ENCODE assay signal across 10 cellular contexts in the genomic region with DNA sequence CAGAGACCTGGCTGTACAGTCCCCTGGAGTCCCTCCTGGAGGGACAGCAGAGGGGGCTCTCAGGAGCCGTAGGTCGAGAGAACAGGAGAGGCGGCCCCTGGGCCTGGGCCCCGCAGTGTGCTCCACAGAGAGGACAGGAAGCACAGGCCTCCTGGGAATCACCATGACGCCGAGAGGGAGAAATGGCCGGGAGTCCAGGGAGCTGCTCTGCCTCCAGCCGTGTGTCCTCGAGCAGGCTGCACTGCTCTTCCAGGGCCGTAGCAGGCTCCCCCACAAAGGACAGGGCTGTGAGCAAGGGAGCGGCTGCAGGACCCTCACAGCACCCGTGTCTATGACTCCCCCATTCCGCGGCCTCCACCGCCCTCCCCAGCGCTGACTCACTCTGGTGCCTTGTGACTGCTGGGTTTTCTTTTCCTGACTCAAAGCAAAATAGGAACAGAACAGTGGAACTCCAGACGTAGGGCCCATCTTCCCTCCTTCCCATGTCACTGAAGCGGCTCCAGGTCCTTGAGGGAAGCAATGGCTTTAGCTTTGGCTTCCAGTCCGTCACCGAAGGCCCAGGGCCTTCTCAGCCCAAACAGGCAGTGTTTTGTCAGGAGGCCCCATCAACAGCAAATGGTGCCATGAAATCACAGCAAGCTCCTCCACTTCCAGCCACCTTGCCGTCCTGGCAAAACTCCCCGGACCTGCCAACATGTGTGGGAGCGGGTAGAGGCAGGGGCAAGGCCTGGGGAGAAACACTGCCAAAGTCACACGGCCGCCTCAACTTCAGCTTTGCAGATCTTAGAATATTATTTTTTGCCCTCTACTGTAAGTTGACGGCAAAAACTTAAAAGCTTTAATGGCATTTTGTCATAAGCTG.
DNase-seq lines count a peak whose midpoint lies in the region; TF ChIP-seq lines count a peak whose summit lies in the region.
"Had no signal": no experiment of that assay in that cellular context is flagged by ENCODE, and none has a peak within 500 bp of the region (broad histone marks: within the 10 kb centered on the region; RNA-seq: fewer than 3 reads in every experiment).

No MANE protein-coding gene starts in this region.

- no peak overlapping the region for H2AFZ ChIP-seq in mesenchymal stem cell (ENCODE audit: low read depth, low read length)

- peak overlapping the region; percentile 62 for H2AK5ac ChIP-seq in mesenchymal stem cell (ENCODE audit: low read length, severe bottlenecking)

- H3K9me3 ChIP-seq in duodenal mucosa (ENCODE audit: control insufficient read depth in 1 of 2, low read length in 2 of 2) (no peaks in the 10 kb centered on the region), mesenchymal stem cell (ENCODE audit: control insufficient read depth, low read length) (no peaks in the 10 kb centered on the region), thyroid gland (no peaks in the 10 kb centered on the region)

- H3K4me3 ChIP-seq in duodenal mucosa (ENCODE audit: low read depth in 1 of 2, low read length in 2 of 2) (no peak overlapping the region), mesenchymal stem cell (ENCODE audit: insufficient read depth in 1 of 2, low read depth in 1 of 2, low read length in 2 of 2) (no peak overlapping the region), thyroid gland (replicated peaks in 1 of 3) (no peak overlapping the region)

- intact Hi-C loops in thyroid gland (cut with DNase I) = no loop called here

- H2BK12ac ChIP-seq in mesenchymal stem cell (ENCODE audit: low read length in 2 of 2) = peak overlapping the region; percentile 14 to 85

- TF ChIP-seq POLR2A in thyroid gland (IDR thresholded peaks at IDR 0.05) = no peak

- peak overlapping the region; percentile 43 for H3K27ac ChIP-seq in duodenal mucosa (ENCODE audit: low read depth, low read length)
- peak overlapping the region; percentile 56 for H3K27ac ChIP-seq in mesenchymal stem cell (ENCODE audit: low read length, poor library complexity, severe bottlenecking)
- peak overlapping the region in 2 of 3 donors; percentile 24 to 43 for H3K27ac ChIP-seq in thyroid gland
- H3K27ac ChIP-seq: VCaP had no signal

- H4K8ac ChIP-seq in mesenchymal stem cell (ENCODE audit: low read length) = peak overlapping the region; percentile 69

- H3K14ac ChIP-seq in mesenchymal stem cell (ENCODE audit: low read length in 2 of 2) = peak overlapping the region in 1 of 2 experiments; percentile 78

- in situ Hi-C loops in G401 (cut with HindIII; ENCODE audit: low sequenced_read_pairs) = no loop called here

- peak overlapping the region; percentile 25 for H2BK5ac ChIP-seq in mesenchymal stem cell (ENCODE audit: low read depth, low read length, poor library complexity, severe bottlenecking)

- peak overlapping the region; percentile 30 for H3K4me2 ChIP-seq in mesenchymal stem cell (ENCODE audit: low read length, poor library complexity, severe bottlenecking)

- no peak overlapping the region for H3K23ac ChIP-seq in mesenchymal stem cell (ENCODE audit: low read length in 2 of 2)

- peak overlapping the region; percentile 35 for H2BK15ac ChIP-seq in mesenchymal stem cell (ENCODE audit: low read depth, poor library complexity, severe bottlenecking)

- 75% methylated on average over 26 of the region's 26 CpGs for WGBS in mesenchymal stem cell
- 85% methylated on average over 23 to 26 of the region's 26 CpGs for WGBS in thyroid gland, 2 donors

- DNase-seq in M059J (ENCODE audit: low read depth) (peak; percentile 28), mesenchymal stem cell (peak; percentile 82), thyroid gland (no peak), GOT3 (lab: John Stamatoyannopoulos, UW) (no peak), T-helper 9 cell (no peak), G401 (ENCODE audit: low spot score) (no peak)
- DNase-seq in activated CD4-positive, alpha-beta T cell treated with anti-CD3 and anti-CD28 coated beads for 1 hour = no peak
- DNase-seq: stimulated activated CD4-positive, alpha-beta T cell treated with anti-CD3 and anti-CD28 coated beads, Interleukin-4, amount 100 ng/mL, for 4 hours had no signal

- H3K9ac ChIP-seq in duodenal mucosa (ENCODE audit: low read depth in 1 of 2, low read length in 2 of 2) (no peak overlapping the region), mesenchymal stem cell (ENCODE audit: low read length) (peak overlapping the region; percentile 73)

- H3K27me3 ChIP-seq in duodenal mucosa (ENCODE audit: control insufficient read depth in 1 of 2, insufficient read depth in 2 of 2, low read length in 2 of 2) (no peaks in the 10 kb centered on the region), mesenchymal stem cell (ENCODE audit: control insufficient read depth in 1 of 2, insufficient read depth in 1 of 2, low read length in 2 of 2) (no peaks in the 10 kb centered on the region), thyroid gland (no peaks in the 10 kb centered on the region)

- H3K4me1 ChIP-seq in duodenal mucosa (ENCODE audit: control insufficient read depth in 1 of 2, insufficient read depth in 2 of 2, low read length in 2 of 2) (no peaks in the 10 kb centered on the region), mesenchymal stem cell (ENCODE audit: control insufficient read depth, insufficient read depth, low read depth, low read length) (peaks cover 15% of the 10 kb centered on the region), thyroid gland (no peaks in the 10 kb centered on the region)

- H2BK120ac ChIP-seq in mesenchymal stem cell (ENCODE audit: low read depth, low read length) = peak overlapping the region; percentile 29

- H3K18ac ChIP-seq in mesenchymal stem cell (ENCODE audit: low read depth in 1 of 2, low read length in 2 of 2) = peak overlapping the region; percentile 60 to 88

- H3K36me3 ChIP-seq in duodenal mucosa (ENCODE audit: control insufficient read depth in 1 of 2, insufficient read depth in 2 of 2, low read length in 2 of 2) = no peaks in the 10 kb centered on the region
- H3K36me3 ChIP-seq in mesenchymal stem cell (ENCODE audit: control insufficient read depth in 1 of 2, insufficient read depth in 2 of 2, low read depth in 1 of 2, low read length in 2 of 2) = no peaks in the 10 kb centered on the region
- H3K36me3 ChIP-seq in thyroid gland = no peaks in the 10 kb centered on the region

- peak overlapping the region; percentile 91 for H4K91ac ChIP-seq in mesenchymal stem cell (ENCODE audit: low read length)

- peaks cover 23% of the 10 kb centered on the region for H3K79me1 ChIP-seq in mesenchymal stem cell (replicated peaks; ENCODE audit: low read length, poor library complexity, severe bottlenecking)

- peak overlapping the region; percentile 19 to 75 for H3K4ac ChIP-seq in mesenchymal stem cell (ENCODE audit: low read depth in 1 of 2, low read length in 2 of 2)

- no peak for TF ChIP-seq CTCF in thyroid gland (IDR thresholded peaks at IDR 0.05)

Comparison
In these comparisons a context has a peak if more than half of its experiments do, and no peak if none do; other contexts are left out.
1. DNase-seq: peak in M059J (single experiment) and mesenchymal stem cell (single experiment); none in thyroid gland (0 of 2), GOT3 (single experiment), T-helper 9 cell (single experiment), activated CD4-positive, alpha-beta T cell treated with anti-CD3 and anti-CD28 coated beads for 1 hour (single experiment) and G401 (single experiment).
2. Peak in every context shown above with its lines, with median percentiles within 50 percentile points of each other: H3K27ac ChIP-seq.